In the genomic region with DNA sequence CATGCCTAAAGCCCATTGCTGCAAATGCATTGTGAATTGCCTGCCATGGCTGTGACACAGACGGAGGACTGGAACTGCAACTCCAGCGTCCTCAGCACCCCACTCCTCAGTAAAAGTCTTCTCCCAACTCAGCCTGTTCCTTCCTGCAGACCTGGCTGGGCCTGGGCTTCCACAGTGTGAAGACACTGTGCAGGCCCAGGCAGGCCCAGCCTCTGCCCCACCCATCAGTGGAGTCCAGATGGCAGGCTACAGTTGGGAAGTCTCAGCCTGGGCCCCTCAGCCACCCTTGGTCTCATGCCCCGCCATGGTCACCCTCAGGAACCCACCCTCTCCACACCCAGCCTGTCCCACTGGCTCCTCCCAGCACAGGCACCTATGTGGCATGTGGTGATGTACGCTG, we compare ENCODE assay signal across 23 cellular contexts. TPM values are rescaled to one million over a fixed set of nuclear protein-coding genes. Genes with fewer than 3 reads are reported as not detected.
A peak's percentile ranks its signal among the peaks of the same experiment; 100 is the strongest.
DNase-seq lines count a peak whose midpoint lies in the region; ATAC-seq, FAIRE-seq and TF ChIP-seq lines count a peak whose summit lies in the region.
"Had no signal": no experiment of that assay in that cellular context is flagged by ENCODE, and none has a peak within 500 bp of the region (broad histone marks: within the 10 kb centered on the region; RNA-seq: fewer than 3 reads in every experiment).

No MANE protein-coding gene starts in this region.

- no peaks in the 10 kb centered on the region for H3K36me3 ChIP-seq in RWPE2 (ENCODE audit: low read depth)
- no peaks in the 10 kb centered on the region for H3K36me3 ChIP-seq in keratinocyte (ENCODE audit: control insufficient read depth in 2 of 2, extremely low read depth in 1 of 2, insufficient read depth in 2 of 2, low read length in 2 of 2)
- H3K36me3 ChIP-seq: MG63 had no signal

- ATAC-seq in RWPE2 (ENCODE audit: low read depth) (peak; percentile 82), HG02970 (IDR thresholded peaks at IDR 0.05; ENCODE audit: low FRiP score, unreplicated experiment) (no peak), HG03108 (IDR thresholded peaks at IDR 0.05; ENCODE audit: unreplicated experiment) (no peak)
- ATAC-seq: GM23338 had no signal

- H2AFZ ChIP-seq in keratinocyte (ENCODE audit: control insufficient read depth, low read length), result no peak overlapping the region
- H2AFZ ChIP-seq: GM23338 had no signal

- H3K27ac ChIP-seq in RWPE2 (ENCODE audit: poor library complexity, severe bottlenecking), result no peak overlapping the region
- no peak overlapping the region for H3K27ac ChIP-seq in keratinocyte (ENCODE audit: control insufficient read depth, insufficient read depth, low read length)
- H3K27ac ChIP-seq: 22Rv1 had no signal

- H3K4me3 ChIP-seq in RWPE2 (ENCODE audit: severe bottlenecking), result no peak overlapping the region
- no peak overlapping the region for H3K4me3 ChIP-seq in keratinocyte (ENCODE audit: control insufficient read depth in 2 of 3, extremely low read depth in 1 of 3, insufficient read depth in 2 of 3, low read depth in 1 of 3, low read length in 3 of 3)
- H3K4me3 ChIP-seq: GM23338, MG63 had no signal

- FAIRE-seq in HTR-8/SVneo (lab: Jason Lieb, UNC), result peak; percentile 93
- FAIRE-seq in keratinocyte (lab: Jason Lieb, UNC), result peak; percentile 79
- FAIRE-seq: G401.6, RCC 7860 had no signal

- TF ChIP-seq CTCF in RWPE2 (IDR thresholded peaks at IDR 0.05; ENCODE audit: poor library complexity, severe bottlenecking), result no peak
- no peak for TF ChIP-seq CTCF in keratinocyte (optimal IDR thresholded peaks at IDR 0.05 in 1 of 3, IDR thresholded peaks at IDR 0.05 in 1 of 3, conservative IDR thresholded peaks at IDR 0.05 in 1 of 3; ENCODE audit: extremely low read depth in 1 of 3, insufficient read depth in 2 of 3, low read length in 3 of 3)

- peaks cover 6% of the 10 kb centered on the region for H3K4me1 ChIP-seq in RWPE2 (ENCODE audit: insufficient read depth, poor library complexity, severe bottlenecking)
- peaks cover 22% of the 10 kb centered on the region for H3K4me1 ChIP-seq in keratinocyte (ENCODE audit: control insufficient read depth, extremely low read depth, insufficient read depth, low read length)

- peaks cover 12% of the 10 kb centered on the region for H3K27me3 ChIP-seq in RWPE2 (ENCODE audit: insufficient read depth, poor library complexity, severe bottlenecking)
- H3K27me3 ChIP-seq in keratinocyte (ENCODE audit: control insufficient read depth, extremely low read depth, insufficient read depth, low read length), result peaks cover 24% of the 10 kb centered on the region
- H3K27me3 ChIP-seq: MG63 had no signal

- H4K20me1 ChIP-seq in keratinocyte (ENCODE audit: control insufficient read depth, extremely low read depth, insufficient read depth, low read length), result no peaks in the 10 kb centered on the region

- H3K9me1 ChIP-seq in keratinocyte (ENCODE audit: control insufficient read depth, extremely low read depth, insufficient read depth, low read length), result no peaks in the 10 kb centered on the region

- H3K79me2 ChIP-seq in keratinocyte (ENCODE audit: control insufficient read depth, insufficient read depth, low read length), result no peaks in the 10 kb centered on the region

- peak overlapping the region; percentile 36 for H3K4me2 ChIP-seq in keratinocyte (ENCODE audit: control insufficient read depth, extremely low read depth, insufficient read depth, low read depth, low read length)
- H3K4me2 ChIP-seq: GM23338, SK-N-SH had no signal

- dilution Hi-C loops in keratinocyte (cut with MboI; ENCODE audit: extremely low pct_ligation_motif_present, low sequenced_read_pairs), result no loop called here

- peak; percentile 81 for DNase-seq in DMS 273 (lab: John Stamatoyannopoulos, UW; ENCODE audit: unreplicated experiment)
- DNase-seq in DMS 273 treated with DMSO at 0.1 percent for 48 hours (lab: John Stamatoyannopoulos, UW), result no peak
- DNase-seq in HTR-8/SVneo (ENCODE audit: insufficient read length, low spot score), result no peak
- no peak for DNase-seq in RWPE2 (ENCODE audit: low spot score)
- peak; percentile 19 for DNase-seq in keratinocyte (ENCODE audit: low read depth, low spot score)
- DNase-seq in NCI-H1105 (lab: John Stamatoyannopoulos, UW), result no peak
- DNase-seq: HCEC 1CT, Karpas-422, MG63, NCI-H1048, NCI-H1436 treated with DMSO at 0.1 percent for 48 hours, NCI-H2081 treated with DMSO at 0.1 percent for 48 hours, NCI-H226, NCI-H748 treated with DMSO at 0.1 percent for 48 hours, SHP77, SK-N-SH had no signal

- no peaks in the 10 kb centered on the region for H3K9me3 ChIP-seq in RWPE2 (ENCODE audit: severe bottlenecking)
- no peaks in the 10 kb centered on the region for H3K9me3 ChIP-seq in keratinocyte (ENCODE audit: control insufficient read depth, low read depth, low read length)
- H3K9me3 ChIP-seq: MG63, SK-N-SH had no signal

- no peak overlapping the region for H3K9ac ChIP-seq in keratinocyte (ENCODE audit: control insufficient read depth, extremely low read depth, insufficient read depth, low read length)
- H3K9ac ChIP-seq: SK-N-SH had no signal

RNA-seq across cellular contexts. Expression of gene VSX2, which starts 22.0 kb away (rescaled TPM):
- not detected in 3 replicates for polyA plus RNA-seq in keratinocyte
- polyA plus RNA-seq in keratinocyte (2011; ENCODE audit: low read depth), result not detected
- polyA plus RNA-seq in keratinocyte (2011; cell fraction: cytosol; rRNA removed), result not detected in 2 replicates
- not detected in 2 replicates for polyA plus RNA-seq in keratinocyte (2011; cell fraction: nucleus; rRNA removed)
- not detected in 2 replicates for polyA plus RNA-seq in keratinocyte (2012; ENCODE audit: low replicate concordance)
- polyA minus RNA-seq in keratinocyte, result not detected in 3 replicates
- not detected for polyA minus RNA-seq in keratinocyte (2011; cell fraction: cytosol; rRNA and poly(A)+ RNA removed)
- polyA minus RNA-seq in keratinocyte (2011; cell fraction: nucleus; rRNA and poly(A)+ RNA removed), result not detected in 2 replicates
- polyA plus RNA-seq: CD14-positive monocyte, SK-N-SH had no signal

RNA-seq across cellular contexts. Expression of gene ABCD4, which starts 41.4 kb away (rescaled TPM):
- 12.9 to 19.5 TPM (median 15.3 TPM) in 3 replicates for polyA plus RNA-seq in keratinocyte
- 18.7 TPM for polyA plus RNA-seq in keratinocyte (2011; ENCODE audit: low read depth)
- 7.0 and 9.0 TPM in 2 replicates for polyA plus RNA-seq in keratinocyte (2011; cell fraction: cytosol; rRNA removed)
- 69.5 and 82.7 TPM in 2 replicates for polyA plus RNA-seq in keratinocyte (2011; cell fraction: nucleus; rRNA removed)
- 14.8 and 16.7 TPM in 2 replicates for polyA plus RNA-seq in keratinocyte (2012; ENCODE audit: low replicate concordance)
- 16.9 to 49.5 TPM (median 18.6 TPM) in 3 replicates for polyA minus RNA-seq in keratinocyte
- polyA minus RNA-seq in keratinocyte (2011; cell fraction: cytosol; rRNA and poly(A)+ RNA removed), result 11.5 TPM
- 19.1 and 31.7 TPM in 2 replicates for polyA minus RNA-seq in keratinocyte (2011; cell fraction: nucleus; rRNA and poly(A)+ RNA removed)

Comparison
In these comparisons a context has a peak if more than half of its experiments do, and no peak if none do; other contexts are left out.
1. DNase-seq: peak in DMS 273 (single experiment) and keratinocyte (single experiment); none in DMS 273 treated with DMSO at 0.1 percent for 48 hours (single experiment), HTR-8/SVneo (single experiment), RWPE2 (single experiment) and NCI-H1105 (single experiment).